8 cellular contexts compared by ENCODE assay signal in genomic region chr22:42856179-42856864, GRCh38. TPM values are rescaled to one million over a fixed set of nuclear protein-coding genes. Genes with fewer than 3 reads are reported as not detected.
A peak's percentile ranks its signal among the peaks of the same experiment; 100 is the strongest.
DNase-seq lines count a peak whose midpoint lies in the region; ATAC-seq, FAIRE-seq and TF ChIP-seq lines count a peak whose summit lies in the region.

No MANE protein-coding gene starts in this region.

- BruUV-seq in endothelial cell of umbilical vein (replicated peaks; lab: Mats Ljungman, UMichigan), result no TSS peak

- dilution Hi-C loops in endothelial cell of umbilical vein (cut with MboI; ENCODE audit: extremely low pct_ligation_motif_present, low sequenced_read_pairs), result no loop called here

- peak; percentile 44 for ATAC-seq in CD4-positive, alpha-beta T cell (ENCODE audit: poor library complexity)
- peak; percentile 13 for ATAC-seq in GM21526 (IDR thresholded peaks at IDR 0.05; ENCODE audit: low FRiP score, unreplicated experiment)
- peak; percentile 45 for ATAC-seq in naive thymus-derived CD4-positive, alpha-beta T cell
- ATAC-seq in stimulated activated naive CD8-positive, alpha-beta T cell treated with anti-CD3 and anti-CD28 coated beads, Interleukin-15, Interleukin-2, amounts not matched to agents 100 U/mL and 50 U/mL, for 24 hours, result peak; percentile 19

- H3K4me2 ChIP-seq in endothelial cell of umbilical vein (ENCODE audit: insufficient read depth, low read length), result peak overlapping the region; percentile 73

- H3K27me3 ChIP-seq in CD4-positive, alpha-beta T cell (ENCODE audit: control insufficient read depth, insufficient read depth, low read length), result no peaks in the 10 kb centered on the region
- H3K27me3 ChIP-seq in endothelial cell of umbilical vein (ENCODE audit: control insufficient read depth in 2 of 2, insufficient read depth in 2 of 2, low read length in 2 of 2), result no peaks in the 10 kb centered on the region
- H3K27me3 ChIP-seq in naive thymus-derived CD4-positive, alpha-beta T cell (ENCODE audit: control insufficient read depth in 2 of 2, insufficient read depth in 2 of 2, low read length in 2 of 2), result no peaks in the 10 kb centered on the region

- DNase-seq in CD4-positive, alpha-beta T cell, result peak in 9 of 10 experiments; percentile 8 to 62 (median 38)
- DNase-seq in LoVo (ENCODE audit: low spot score) (peak; percentile 29), endothelial cell of umbilical vein (ENCODE audit: low read depth, low spot score) (peak; percentile 43), hippocampal formation (lab: John Stamatoyannopoulos, UW) (no peak)
- DNase-seq in activated CD8-positive, alpha-beta memory T cell treated with anti-CD3 and anti-CD28 coated beads for 24 hours, result peak; percentile 67
- peak in 4 of 9 donors; percentile 51 to 71 (median 60) for DNase-seq in naive thymus-derived CD4-positive, alpha-beta T cell
- DNase-seq in stimulated activated naive CD8-positive, alpha-beta T cell treated with anti-CD3 and anti-CD28 coated beads, Interleukin-15, Interleukin-2, amounts not matched to agents 100 U/mL and 50 U/mL, for 24 hours, result peak; percentile 66

- TF ChIP-seq CTCF in CD4-positive, alpha-beta T cell (IDR thresholded peaks at IDR 0.05), result no peak
- no peak for TF ChIP-seq CTCF in endothelial cell of umbilical vein (IDR thresholded peaks at IDR 0.05; ENCODE audit: extremely low read depth in 1 of 2, insufficient read depth in 1 of 2, low read depth in 1 of 2, low read length in 2 of 2)

- peaks cover 4% of the 10 kb centered on the region for H3K36me3 Mint-ChIP-seq in CD4-positive, alpha-beta T cell (ENCODE audit: low read depth)
- H3K36me3 Mint-ChIP-seq in naive thymus-derived CD4-positive, alpha-beta T cell, result peaks cover 0 to 5% (median 0%) of the 10 kb centered on the region in 5 donors

- H3K79me2 ChIP-seq in endothelial cell of umbilical vein (ENCODE audit: control insufficient read depth, insufficient read depth, low read length), result peaks cover 15% of the 10 kb centered on the region

- peaks cover 11% of the 10 kb centered on the region for H3K4me1 Mint-ChIP-seq in CD4-positive, alpha-beta T cell (ENCODE audit: low read depth)
- H3K4me1 Mint-ChIP-seq in naive thymus-derived CD4-positive, alpha-beta T cell, result peaks cover under 1 to 20% (median 10%) of the 10 kb centered on the region in 7 donors

- TF ChIP-seq POLR2A in endothelial cell of umbilical vein (IDR thresholded peaks at IDR 0.05; ENCODE audit: low read depth, low read length), result no peak

- intact Hi-C loops in CD4-positive, alpha-beta T cell (cut with DNase I, micrococcal nuclease), result loop anchor here (2.0 to 5.0 kb wide), 4 partner anchors 161 to 330 kb away; partner anchors contain the start of genes PACSIN2 (in 1 of the 2), POLDIP3 (in 1 of the 2), TTLL1 (in 1 of the 2) and TTLL12 (in 1 of the 2)
- intact Hi-C loops in endothelial cell of umbilical vein (cut with micrococcal nuclease), result loop anchor here (5.0 kb wide), 1 partner anchor 194 kb away; no protein-coding TSS in a partner anchor
- intact Hi-C loops in naive thymus-derived CD4-positive, alpha-beta T cell (cut with micrococcal nuclease), result loop anchor here (2.0 to 10.0 kb wide), 4 partner anchors 232 to 772 kb away; partner anchors contain the start of genes POLDIP3 (in 1 of the 2), TTLL1 (in 1 of the 2) and TTLL12 (in 1 of the 2)

- H3K9me3 ChIP-seq in CD4-positive, alpha-beta T cell (ENCODE audit: control insufficient read depth, low read length), result no peaks in the 10 kb centered on the region
- H3K9me3 ChIP-seq in endothelial cell of umbilical vein (replicated peaks; ENCODE audit: control insufficient read depth, insufficient read depth, low read length), result no peaks in the 10 kb centered on the region
- H3K9me3 ChIP-seq in naive thymus-derived CD4-positive, alpha-beta T cell (ENCODE audit: control insufficient read depth in 2 of 3, low read length in 3 of 3), result no peaks in the 10 kb centered on the region

- H3K9ac ChIP-seq in endothelial cell of umbilical vein (replicated peaks; ENCODE audit: extremely low read depth, insufficient read depth, low read length), result peak overlapping the region; percentile 94

- H2AFZ ChIP-seq in endothelial cell of umbilical vein (ENCODE audit: low read depth, low read length), result peak overlapping the region; percentile 65

- H3K4me3 Mint-ChIP-seq in CD4-positive, alpha-beta T cell, result peak overlapping the region; percentile 92
- peak overlapping the region; percentile 84 to 92 (median 88) for H3K4me3 Mint-ChIP-seq in naive thymus-derived CD4-positive, alpha-beta T cell

- peak overlapping the region; percentile 79 for H3K27ac ChIP-seq in CD4-positive, alpha-beta T cell (ENCODE audit: low read depth, low read length)
- peak overlapping the region; percentile 89 for H3K27ac ChIP-seq in endothelial cell of umbilical vein (ENCODE audit: insufficient read depth, low read depth, low read length)
- H3K27ac ChIP-seq in naive thymus-derived CD4-positive, alpha-beta T cell (ENCODE audit: low read depth, low read length), result peak overlapping the region; percentile 93

- H3K36me3 ChIP-seq in endothelial cell of umbilical vein (ENCODE audit: control insufficient read depth in 2 of 2, extremely low read depth in 1 of 2, insufficient read depth in 2 of 2, low read length in 2 of 2), result no peaks in the 10 kb centered on the region
- H3K36me3 ChIP-seq in naive thymus-derived CD4-positive, alpha-beta T cell (ENCODE audit: control insufficient read depth in 2 of 3, insufficient read depth in 3 of 3, low read length in 3 of 3), result no peaks in the 10 kb centered on the region

- POLR2A ChIA-PET in CD4-positive, alpha-beta T cell (lab: Charles Lee), result interaction anchor here (0.6 to 1.4 kb wide), 8 partner anchors 12 to 331 kb away, joined by 3 to 6 read pairs (median 3); partner anchors contain the start of genes CYB5R3, POLDIP3 and TTLL12
- POLR2A ChIA-PET in endothelial cell of umbilical vein (lab: Charles Lee), result interaction anchor here (0.7 to 1.6 kb wide), 2 partner anchors 12 to 159 kb away, joined by 3 to 5 read pairs; no protein-coding TSS in a partner anchor
- POLR2A ChIA-PET in naive thymus-derived CD4-positive, alpha-beta T cell (lab: Charles Lee), result interaction anchor here (0.6 to 1.9 kb wide), 6 partner anchors 9 to 412 kb away, joined by 3 to 14 read pairs (median 5); partner anchors contain the start of gene PACSIN2

- CTCF ChIA-PET in CD4-positive, alpha-beta T cell (lab: Charles Lee), result interaction anchor here (2.0 kb wide), 1 partner anchor 11 kb away, joined by 11 read pairs; no protein-coding TSS in a partner anchor
- CTCF ChIA-PET in endothelial cell of umbilical vein (lab: Charles Lee), result interaction anchor here (0.8 to 3.6 kb wide), 9 partner anchors 11 to 234 kb away, joined by 3 to 21 read pairs (median 6); no protein-coding TSS in a partner anchor
- CTCF ChIA-PET in naive thymus-derived CD4-positive, alpha-beta T cell (lab: Charles Lee), result interaction anchor here (0.6 to 1.3 kb wide), 5 partner anchors 12 to 335 kb away, joined by 3 to 6 read pairs (median 4); no protein-coding TSS in a partner anchor

- H3K9me3 Mint-ChIP-seq in CD4-positive, alpha-beta T cell, result no peaks in the 10 kb centered on the region
- no peaks in the 10 kb centered on the region for H3K9me3 Mint-ChIP-seq in naive thymus-derived CD4-positive, alpha-beta T cell

- H4K20me1 ChIP-seq in endothelial cell of umbilical vein (replicated peaks; ENCODE audit: control insufficient read depth, extremely low read depth, insufficient read depth, low read length), result peaks cover 5% of the 10 kb centered on the region

- H3K27me3 Mint-ChIP-seq in CD4-positive, alpha-beta T cell, result no peaks in the 10 kb centered on the region
- H3K27me3 Mint-ChIP-seq in naive thymus-derived CD4-positive, alpha-beta T cell, result no peaks in the 10 kb centered on the region

- peaks cover 2% of the 10 kb centered on the region for H3K4me1 ChIP-seq in endothelial cell of umbilical vein (ENCODE audit: control insufficient read depth, extremely low read depth, insufficient read depth, low read length)
- H3K4me1 ChIP-seq in naive thymus-derived CD4-positive, alpha-beta T cell (ENCODE audit: control insufficient read depth in 2 of 2, insufficient read depth in 2 of 2, low read length in 2 of 2), result peaks cover 4 to 6% of the 10 kb centered on the region in 2 donors

- H3K9me1 ChIP-seq in endothelial cell of umbilical vein (replicated peaks; ENCODE audit: control insufficient read depth, extremely low read depth, insufficient read depth, low read length), result no peaks in the 10 kb centered on the region

- H3K4me3 ChIP-seq in endothelial cell of umbilical vein (replicated peaks in 1 of 3; ENCODE audit: insufficient read depth in 1 of 3, low read depth in 1 of 3, low read length in 3 of 3), result peak overlapping the region; percentile 61 to 81 (median 65)
- H3K4me3 ChIP-seq in naive thymus-derived CD4-positive, alpha-beta T cell (ENCODE audit: low read length), result peak overlapping the region; percentile 77

- peak overlapping the region; percentile 91 for H3K27ac Mint-ChIP-seq in CD4-positive, alpha-beta T cell
- H3K27ac Mint-ChIP-seq in naive thymus-derived CD4-positive, alpha-beta T cell, result peak overlapping the region; percentile 80 to 94 (median 89)

- peak; percentile 85 for FAIRE-seq in endothelial cell of umbilical vein (lab: Jason Lieb, UNC)

TF ChIP-seq in endothelial cell of umbilical vein, 7 proteins besides CTCF, POLR2A, EP300 and RAD21 (continues in another document):
- no peak for TF ChIP-seq JUN (IDR thresholded peaks at IDR 0.05; ENCODE audit: borderline replicate concordance, insufficient read depth, insufficient read length, low read depth)
- TF ChIP-seq FOS (IDR thresholded peaks at IDR 0.05; ENCODE audit: borderline replicate concordance, insufficient read depth, low read length), result no peak
- TF ChIP-seq GATA2 (IDR thresholded peaks at IDR 0.05; ENCODE audit: insufficient read depth, insufficient read length, low read depth, low read length), result no peak
- TF ChIP-seq MAX (IDR thresholded peaks at IDR 0.05; ENCODE audit: insufficient read depth, insufficient read length), result no peak
- TF ChIP-seq POLR2AphosphoS5 (IDR thresholded peaks at IDR 0.05; ENCODE audit: insufficient read depth, low read depth, low read length), result no peak

RNA-seq across cellular contexts. Expression of gene ARFGAP3, which starts 0.8 kb away (rescaled TPM):
- total RNA-seq in CD4-positive, alpha-beta T cell, result 10 to 100 TPM; 19.5 to 21.4 TPM
- 33.4 and 40.2 TPM in 2 replicates for total RNA-seq in endothelial cell of umbilical vein
- 23.6 and 29.1 TPM in 2 replicates for polyA plus RNA-seq in endothelial cell of umbilical vein
- 23.4 and 26.7 TPM in 2 replicates for polyA plus RNA-seq in endothelial cell of umbilical vein (2011; cell fraction: cytosol; rRNA removed)
- 37.7 and 42.1 TPM in 2 replicates for polyA plus RNA-seq in endothelial cell of umbilical vein (2011; cell fraction: nucleus; rRNA removed)
- 26.1 and 27.9 TPM in 2 replicates for polyA plus RNA-seq in endothelial cell of umbilical vein (2012)
- 37.5 and 39.3 TPM in 2 replicates for polyA minus RNA-seq in endothelial cell of umbilical vein
- 10.3 TPM for polyA minus RNA-seq in endothelial cell of umbilical vein (2011; cell fraction: cytosol; rRNA and poly(A)+ RNA removed)
- polyA minus RNA-seq in endothelial cell of umbilical vein (2011; cell fraction: nucleus; rRNA and poly(A)+ RNA removed), result 26.4 and 28.7 TPM in 2 replicates
- 10 to 100 TPM; 22.9 to 38.4 (median 31.0) TPM for total RNA-seq in naive thymus-derived CD4-positive, alpha-beta T cell
- polyA plus RNA-seq in naive thymus-derived CD4-positive, alpha-beta T cell, result 10 to 100 TPM; 26.1 to 28.5 TPM

Comparison
In these comparisons a context has a peak if more than half of its experiments do, and no peak if none do; other contexts are left out.
1. DNase-seq: peak in CD4-positive, alpha-beta T cell (9 of 10), LoVo (single experiment), activated CD8-positive, alpha-beta memory T cell treated with anti-CD3 and anti-CD28 coated beads for 24 hours (single experiment), endothelial cell of umbilical vein (single experiment) and stimulated activated naive CD8-positive, alpha-beta T cell treated with anti-CD3 and anti-CD28 coated beads, Interleukin-15, Interleukin-2, amounts not matched to agents 100 U/mL and 50 U/mL, for 24 hours (single experiment); none in hippocampal formation (0 of 2).
2. Peak in every context shown above with its lines, with median percentiles within 50 percentile points of each other: ATAC-seq and H3K27ac ChIP-seq.